In the genomic region with DNA sequence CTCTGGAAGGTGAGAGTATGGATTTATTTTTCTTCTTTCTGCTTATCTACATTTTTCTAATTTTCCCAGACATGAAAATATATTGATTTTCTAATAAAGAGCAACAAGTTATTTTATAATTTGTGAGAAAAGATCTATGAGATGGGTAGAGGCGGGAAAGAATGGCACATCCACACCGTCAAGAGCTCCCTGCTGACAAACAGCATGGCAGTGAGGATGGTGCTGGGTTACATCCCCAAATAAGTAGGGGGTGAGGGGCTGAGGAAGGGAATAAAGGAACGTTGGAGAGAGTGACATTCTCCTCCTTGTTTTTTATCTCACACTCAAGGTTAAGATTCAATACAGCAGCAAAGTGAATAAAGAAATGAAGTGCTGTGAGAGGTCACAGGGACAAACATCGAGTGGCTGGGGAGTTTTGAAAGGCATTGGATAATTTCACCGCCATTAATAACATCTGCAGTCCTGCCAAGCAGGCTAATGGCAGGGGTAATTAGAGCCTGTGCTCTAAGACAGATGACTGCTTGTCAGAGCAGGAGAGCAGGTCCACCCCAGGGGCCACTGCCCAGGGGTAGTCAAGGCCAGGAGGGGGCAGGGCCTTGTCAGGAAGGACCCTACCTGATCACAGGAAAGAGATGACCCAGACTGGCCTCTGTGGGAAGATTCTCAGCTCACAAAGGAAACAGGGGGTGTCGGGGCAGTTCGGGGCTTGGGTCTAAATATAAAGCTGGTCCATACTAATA, we compare ENCODE assay signal across 16 cellular contexts.
"Had no signal": no experiment of that assay in that cellular context is flagged by ENCODE, and none has a peak within 500 bp of the region (broad histone marks: within the 10 kb centered on the region; RNA-seq: fewer than 3 reads in every experiment).

No MANE protein-coding gene starts in this region.

- H3K27ac Mint-ChIP-seq: activated CD4-positive, alpha-beta memory T cell treated with anti-CD3 and anti-CD28 coated beads for 36 hours; activated CD8-positive, alpha-beta memory T cell treated with anti-CD3 and anti-CD28 coated beads, Interleukin-2, amount 10 ng/mL, durations not matched to agents 7 days and 5 days; activated T-cell treated with anti-CD3 and anti-CD28 coated beads, Interleukin-2, amount 50 U/mL, for 24 hours had no signal

- H3K4me3 Mint-ChIP-seq: activated CD4-positive, alpha-beta memory T cell treated with anti-CD3 and anti-CD28 coated beads for 36 hours; activated CD8-positive, alpha-beta memory T cell treated with anti-CD3 and anti-CD28 coated beads, Interleukin-2, amount 10 ng/mL, durations not matched to agents 7 days and 5 days; activated T-cell treated with anti-CD3 and anti-CD28 coated beads, Interleukin-2, amount 50 U/mL, for 24 hours; nephron had no signal

- H3K27me3 Mint-ChIP-seq: activated T-cell treated with anti-CD3 and anti-CD28 coated beads, Interleukin-2, amount 50 U/mL, for 24 hours had no signal

- ATAC-seq: activated CD8-positive, alpha-beta memory T cell treated with anti-CD3 and anti-CD28 coated beads, Interleukin-2, amount 10 ng/mL, durations not matched to agents 7 days and 5 days; right cardiac atrium had no signal

- H3K4me1 Mint-ChIP-seq: activated CD8-positive, alpha-beta memory T cell treated with anti-CD3 and anti-CD28 coated beads, Interleukin-2, amount 10 ng/mL, durations not matched to agents 7 days and 5 days had no signal

- H3K36me3 Mint-ChIP-seq: activated CD8-positive, alpha-beta memory T cell treated with anti-CD3 and anti-CD28 coated beads, Interleukin-2, amount 10 ng/mL, durations not matched to agents 7 days and 5 days had no signal

- DNase-seq: activated CD4-positive, alpha-beta memory T cell treated with anti-CD3 and anti-CD28 coated beads for 36 hours; activated CD8-positive, alpha-beta memory T cell treated with anti-CD3 and anti-CD28 coated beads, Interleukin-2, amount 10 ng/mL, durations not matched to agents 7 days and 5 days; activated naive CD4-positive, alpha-beta T cell treated with anti-CD3 and anti-CD28 coated beads, Interleukin-2, amount 50 U/mL, for 16 hours; activated T-cell treated with anti-CD3 and anti-CD28 coated beads, Interleukin-2, amount 50 U/mL, for 24 hours; caudate nucleus; hypothalamus; kidney glomerular epithelial cell; mesendoderm; occipital lobe; right cardiac atrium; stimulated activated CD4-positive, alpha-beta T cell treated with anti-CD3 and anti-CD28 coated beads, Interleukin-15, amount 100 ng/mL, for 24 hours; stimulated activated CD4-positive, alpha-beta T cell treated with anti-CD3 and anti-CD28 coated beads, Interleukin-4, amount 100 ng/mL, for 1 hour; stimulated activated naive CD4-positive, alpha-beta T cell; substantia nigra; T1000 had no signal
